Comparison of ENCODE assay signal across 11 cellular contexts in the genomic region with DNA sequence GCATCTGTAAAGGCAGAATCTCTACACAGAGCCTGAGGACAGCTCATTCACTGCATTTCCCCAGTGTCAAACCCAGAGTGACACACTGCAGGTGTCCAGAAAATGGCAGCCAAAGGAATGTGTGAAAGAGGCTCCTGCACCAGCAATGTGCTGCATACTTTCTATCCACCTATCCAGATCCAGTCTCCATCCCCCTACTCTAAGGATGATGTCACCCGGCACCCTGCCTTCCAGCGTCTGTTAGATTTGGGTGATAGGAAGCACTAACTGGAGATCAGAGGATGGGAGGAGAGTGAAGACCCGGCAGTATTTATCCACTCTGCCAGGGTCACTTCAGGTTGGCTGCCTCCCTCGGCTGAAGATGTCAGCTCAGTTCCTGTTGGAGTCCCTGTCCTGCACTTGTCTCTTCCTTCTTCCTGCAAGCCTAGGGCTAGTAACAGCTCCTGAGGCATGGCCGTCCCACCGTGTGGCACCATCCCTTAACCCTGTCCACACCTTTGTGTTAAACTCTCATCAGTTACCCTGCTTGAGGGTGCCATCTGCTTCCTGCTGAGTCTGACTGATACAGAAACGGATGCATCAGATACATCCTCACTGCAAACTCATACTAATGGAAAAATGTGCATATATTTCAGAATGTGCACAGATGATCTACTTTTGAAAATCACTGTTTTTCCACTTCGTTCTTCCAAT. TPM values are rescaled to one million over a fixed set of nuclear protein-coding genes. Genes with fewer than 3 reads are reported as not detected.
A peak's percentile ranks its signal among the peaks of the same experiment; 100 is the strongest.
DNase-seq lines count a peak whose midpoint lies in the region; ATAC-seq and TF ChIP-seq lines count a peak whose summit lies in the region.
"Had no signal": no experiment of that assay in that cellular context is flagged by ENCODE, and none has a peak within 500 bp of the region (broad histone marks: within the 10 kb centered on the region; RNA-seq: fewer than 3 reads in every experiment).

No MANE protein-coding gene starts in this region.

- no peaks in the 10 kb centered on the region for H3K36me3 ChIP-seq in CD4-positive, alpha-beta memory T cell (ENCODE audit: insufficient read depth, low read length)

- H3K27ac Mint-ChIP-seq in CD4-positive, alpha-beta memory T cell: peak overlapping the region; percentile 30 to 95 (median 82)
- peak overlapping the region in 2 of 3 donors; percentile 24 to 36 for H3K27ac Mint-ChIP-seq in IgD-negative memory B cell
- peak overlapping the region; percentile 56 for H3K27ac Mint-ChIP-seq in activated naive CD8-positive, alpha-beta T cell treated with anti-CD3 and anti-CD28 coated beads, Interleukin-2, amount 10 ng/mL, durations not matched to agents 7 days and 5 days
- peak overlapping the region; percentile 40 to 62 for H3K27ac Mint-ChIP-seq in natural killer cell

- H3K4me1 ChIP-seq in CD4-positive, alpha-beta memory T cell (ENCODE audit: insufficient read depth, low read length): peaks cover 81% of the 10 kb centered on the region

- no peak for TF ChIP-seq CTCF in natural killer cell (IDR thresholded peaks at IDR 0.05)

- peak overlapping the region in 7 of 8 donors; percentile 32 to 78 (median 54) for H3K4me3 Mint-ChIP-seq in CD4-positive, alpha-beta memory T cell
- peak overlapping the region in 1 of 4 donors; percentile 97 for H3K4me3 Mint-ChIP-seq in IgD-negative memory B cell
- no peak overlapping the region for H3K4me3 Mint-ChIP-seq in activated naive CD8-positive, alpha-beta T cell treated with anti-CD3 and anti-CD28 coated beads, Interleukin-2, amount 10 ng/mL, durations not matched to agents 7 days and 5 days
- peak overlapping the region; percentile 18 for H3K4me3 Mint-ChIP-seq in natural killer cell

- H3K9me3 Mint-ChIP-seq in CD4-positive, alpha-beta memory T cell: peaks cover 0 to 5% (median 0%) of the 10 kb centered on the region in 8 donors
- H3K9me3 Mint-ChIP-seq in IgD-negative memory B cell: no peaks in the 10 kb centered on the region
- no peaks in the 10 kb centered on the region for H3K9me3 Mint-ChIP-seq in activated naive CD8-positive, alpha-beta T cell treated with anti-CD3 and anti-CD28 coated beads, Interleukin-2, amount 10 ng/mL, durations not matched to agents 7 days and 5 days
- no peaks in the 10 kb centered on the region for H3K9me3 Mint-ChIP-seq in natural killer cell

- CTCF ChIA-PET in CD4-positive, alpha-beta memory T cell (lab: Charles Lee; ENCODE audit: partially characterized antibody): interaction anchor here (0.8 to 2.2 kb wide), 6 partner anchors 12 to 85 kb away, joined by 3 to 8 read pairs (median 4); no protein-coding TSS in a partner anchor

- no peaks in the 10 kb centered on the region for H3K27me3 ChIP-seq in CD4-positive, alpha-beta memory T cell (ENCODE audit: insufficient read depth, low read length)

- ATAC-seq in activated naive CD8-positive, alpha-beta T cell treated with anti-CD3 and anti-CD28 coated beads, Interleukin-2, amount 10 ng/mL, durations not matched to agents 7 days and 5 days (ENCODE audit: low read depth): no peak
- ATAC-seq in natural killer cell (no peak), HG03520 (IDR thresholded peaks at IDR 0.05; ENCODE audit: unreplicated experiment) (no peak)
- ATAC-seq: left lobe of liver had no signal

- no peak overlapping the region for H3K4me3 ChIP-seq in CD4-positive, alpha-beta memory T cell (ENCODE audit: low read length in 2 of 2)

- H3K36me3 Mint-ChIP-seq in CD4-positive, alpha-beta memory T cell: no peaks in the 10 kb centered on the region
- no peaks in the 10 kb centered on the region for H3K36me3 Mint-ChIP-seq in IgD-negative memory B cell
- H3K36me3 Mint-ChIP-seq in activated naive CD8-positive, alpha-beta T cell treated with anti-CD3 and anti-CD28 coated beads, Interleukin-2, amount 10 ng/mL, durations not matched to agents 7 days and 5 days: peaks cover 8% of the 10 kb centered on the region
- H3K36me3 Mint-ChIP-seq in natural killer cell: no peaks in the 10 kb centered on the region

- POLR2A ChIA-PET in CD4-positive, alpha-beta memory T cell (lab: Charles Lee; ENCODE audit: partially characterized antibody): interaction anchor here (0.9 to 21.6 kb wide), 5 partner anchors 7 to 80 kb away, joined by 3 to 963 read pairs (median 6); partner anchors contain the start of gene GPR68
- POLR2A ChIA-PET in activated naive CD8-positive, alpha-beta T cell treated with anti-CD3 and anti-CD28 coated beads, Interleukin-2, amount 10 ng/mL, durations not matched to agents 7 days and 5 days (lab: Charles Lee): interaction anchor here (0.9 to 16.2 kb wide), 6 partner anchors 8 to 55 kb away, joined by 3 to 232 read pairs (median 3); partner anchors contain the start of gene GPR68

- no peak overlapping the region for H3K27ac ChIP-seq in CD4-positive, alpha-beta memory T cell (ENCODE audit: low read depth, low read length)

- H3K4me1 Mint-ChIP-seq in CD4-positive, alpha-beta memory T cell: peaks cover 44 to 81% (median 67%) of the 10 kb centered on the region in 4 donors
- H3K4me1 Mint-ChIP-seq in IgD-negative memory B cell (peaks cover 11 to 27% (median 20%) of the 10 kb centered on the region in 3 donors), natural killer cell (peaks cover 46 to 77% of the 10 kb centered on the region in 2 donors)
- H3K4me1 Mint-ChIP-seq in activated naive CD8-positive, alpha-beta T cell treated with anti-CD3 and anti-CD28 coated beads, Interleukin-2, amount 10 ng/mL, durations not matched to agents 7 days and 5 days: peaks cover 55% of the 10 kb centered on the region

- no peaks in the 10 kb centered on the region for H3K27me3 Mint-ChIP-seq in CD4-positive, alpha-beta memory T cell
- H3K27me3 Mint-ChIP-seq in IgD-negative memory B cell: no peaks in the 10 kb centered on the region
- no peaks in the 10 kb centered on the region for H3K27me3 Mint-ChIP-seq in activated naive CD8-positive, alpha-beta T cell treated with anti-CD3 and anti-CD28 coated beads, Interleukin-2, amount 10 ng/mL, durations not matched to agents 7 days and 5 days
- H3K27me3 Mint-ChIP-seq in natural killer cell (ENCODE audit: low read depth in 2 of 2): no peaks in the 10 kb centered on the region

- no peaks in the 10 kb centered on the region for H3K9me3 ChIP-seq in CD4-positive, alpha-beta memory T cell (ENCODE audit: control insufficient read depth in 1 of 2, low read length in 2 of 2)

- no peak for DNase-seq in CD4-positive, alpha-beta memory T cell
- no peak for DNase-seq in activated naive CD8-positive, alpha-beta T cell treated with anti-CD3 and anti-CD28 coated beads, Interleukin-2, amount 10 ng/mL, durations not matched to agents 7 days and 5 days
- DNase-seq in natural killer cell: no peak
- no peak for DNase-seq in SW 1271 (lab: John Stamatoyannopoulos, UW)
- DNase-seq in stimulated activated naive CD4-positive, alpha-beta T cell treated with Interleukin-2 at 50 U/mL for 16 hours (lab: John Stamatoyannopoulos, UW): no peak
- DNase-seq in NCI-H128 (lab: John Stamatoyannopoulos, UW; ENCODE audit: unreplicated experiment): no peak
- DNase-seq: activated effector memory CD4-positive, alpha-beta T cell treated with Interleukin-2 at 50 U/mL for 16 hours; stimulated activated naive CD4-positive, alpha-beta T cell had no signal

- intact Hi-C loops in CD4-positive, alpha-beta memory T cell (cut with micrococcal nuclease): no loop called here
- intact Hi-C loops in natural killer cell (cut with micrococcal nuclease): no loop called here

RNA-seq across cellular contexts. Expression of gene GPR68, which starts 13.0 kb away (rescaled TPM):
- total RNA-seq in CD4-positive, alpha-beta memory T cell: 10 to 100 TPM; 10.6 to 10.8 TPM
- polyA plus RNA-seq in CD4-positive, alpha-beta memory T cell: 1 to 10 TPM; 3.0 to 8.3 TPM
- 1.6 TPM for polyA plus RNA-seq in IgD-negative memory B cell
- 10 to 100 TPM; 23.0 to 28.0 TPM for total RNA-seq in activated naive CD8-positive, alpha-beta T cell treated with anti-CD3 and anti-CD28 coated beads, Interleukin-2, amount 10 ng/mL, durations not matched to agents 7 days and 5 days
- 10 to 100 TPM in 2 of 3 donors, 1 to 10 TPM in 1; 7.6 to 24.0 (median 15.7) TPM for total RNA-seq in natural killer cell

Comparison
In these comparisons a context has a peak if more than half of its experiments do, and no peak if none do; other contexts are left out.
1. H3K27ac Mint-ChIP-seq: peak in every context shown above with its lines; median percentile 82 in CD4-positive, alpha-beta memory T cell; 56 in activated naive CD8-positive, alpha-beta T cell treated with anti-CD3 and anti-CD28 coated beads, Interleukin-2, amount 10 ng/mL, durations not matched to agents 7 days and 5 days; 51 in natural killer cell; 30 in IgD-negative memory B cell.